ENCODE assay signal across 8 cellular contexts in the genomic region with DNA sequence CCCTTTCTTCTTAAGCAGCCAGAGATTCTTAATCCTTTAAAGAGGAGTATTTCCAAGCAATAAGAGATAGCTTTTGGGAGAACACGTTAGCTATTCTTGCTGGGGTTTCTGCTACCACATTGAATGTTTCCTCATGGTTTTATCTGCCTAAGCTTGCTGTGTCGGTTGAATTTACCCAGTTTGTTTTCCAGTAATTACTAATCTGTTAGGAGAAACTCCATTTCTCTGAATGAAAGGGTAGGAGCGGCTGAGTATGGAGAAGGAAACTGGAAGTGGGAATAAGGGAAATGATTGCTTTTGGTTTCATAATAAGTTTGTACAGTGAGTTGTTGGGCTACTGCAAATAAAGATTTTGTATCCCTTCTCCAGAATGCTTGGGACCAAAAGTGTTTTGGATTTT. TPM values are rescaled to one million over a fixed set of nuclear protein-coding genes. Genes with fewer than 3 reads are reported as not detected.
DNase-seq lines count a peak whose midpoint lies in the region; TF ChIP-seq lines count a peak whose summit lies in the region.

No MANE protein-coding gene starts in this region.

- TF ChIP-seq POLR2A in breast epithelium (IDR thresholded peaks at IDR 0.05) = no peak

- DNase-seq in AG04449 (ENCODE audit: low read depth, low spot score) = no peak
- no peak for DNase-seq in breast epithelium (ENCODE audit: low spot score in 2 of 2)
- no peak for DNase-seq in dedifferentiated amniotic fluid mesenchymal stem cell (ENCODE audit: extremely low spot score)
- DNase-seq in G401 (ENCODE audit: low spot score) = no peak
- no peak for DNase-seq in NCI-H2029 (lab: John Stamatoyannopoulos, UW)
- DNase-seq in NCI-H2196 (lab: John Stamatoyannopoulos, UW; ENCODE audit: unreplicated experiment) = no peak

- CTCF ChIA-PET in AG04449 (lab: Yijun Ruan, JAX) = interaction anchor here (0.6 to 7.3 kb wide), 14 partner anchors 8 to 609 kb away, joined by 3 to 160 read pairs (median 7); a partner anchor contains a TSS

- no peak for TF ChIP-seq CTCF in AG04449 (IDR thresholded peaks at IDR 0.05; ENCODE audit: insufficient read depth, low read length, missing control alignments)
- TF ChIP-seq CTCF in breast epithelium (IDR thresholded peaks at IDR 0.05) = no peak

- peaks cover 32% of the 10 kb centered on the region for H3K27me3 ChIP-seq in HUES64 (ENCODE audit: insufficient read depth, low read length)
- H3K27me3 ChIP-seq in breast epithelium = no peaks in the 10 kb centered on the region
- H3K27me3 ChIP-seq in muscle layer of duodenum (ENCODE audit: low read depth, low read length) = no peaks in the 10 kb centered on the region

- POLR2A ChIA-PET in AG04449 (lab: Yijun Ruan, JAX) = no interaction called here

- H3K36me3 ChIP-seq in HUES64 (ENCODE audit: insufficient read depth, low read length) (no peaks in the 10 kb centered on the region), breast epithelium (no peaks in the 10 kb centered on the region), muscle layer of duodenum (ENCODE audit: control insufficient read depth in 1 of 2, insufficient read depth in 2 of 2, low read length in 2 of 2) (no peaks in the 10 kb centered on the region)

- H3K27ac ChIP-seq in HUES64 (ENCODE audit: low read depth, low read length) (no peak overlapping the region), breast epithelium (peak overlapping the region; percentile 95 to 100), muscle layer of duodenum (ENCODE audit: low read length) (peak overlapping the region; percentile 90)

- intact Hi-C loops in breast epithelium (cut with DNase I; ENCODE audit: low total_unique reads) = loop anchor here (10.0 kb wide), 1 partner anchor 221 kb away; no protein-coding TSS in a partner anchor

- in situ Hi-C loops in G401 (cut with HindIII; ENCODE audit: low sequenced_read_pairs) = no loop called here

- no peak overlapping the region for H3K9ac ChIP-seq in HUES64 (ENCODE audit: low read depth, low read length)

- H3K9me3 ChIP-seq in HUES64 (ENCODE audit: insufficient read depth, low read depth, low read length) (no peaks in the 10 kb centered on the region), breast epithelium (no peaks in the 10 kb centered on the region), muscle layer of duodenum (ENCODE audit: control insufficient read depth in 1 of 2, low read length in 2 of 2) (no peaks in the 10 kb centered on the region)

- peak overlapping the region; percentile 80 for H3K4me3 ChIP-seq in AG04449 (ENCODE audit: low read depth, low read length)
- peak overlapping the region; percentile 67 for H3K4me3 ChIP-seq in HUES64 (ENCODE audit: low read length)
- peak overlapping the region; percentile 93 to 98 (median 96) for H3K4me3 ChIP-seq in breast epithelium
- peak overlapping the region; percentile 78 to 90 for H3K4me3 ChIP-seq in muscle layer of duodenum (ENCODE audit: low read depth in 1 of 2, low read length in 2 of 2)

- H3K4me1 ChIP-seq in HUES64 (ENCODE audit: insufficient read depth, low read length) (peaks cover 15% of the 10 kb centered on the region), breast epithelium (peaks cover 0 to 9% of the 10 kb centered on the region in 2 donors), muscle layer of duodenum (ENCODE audit: control insufficient read depth in 1 of 2, insufficient read depth in 2 of 2, low read length in 2 of 2) (peaks cover 16 to 25% of the 10 kb centered on the region in 2 donors)

- 54% methylated on average over 3 of the region's 3 CpGs for WGBS in HUES64

RNA-seq across cellular contexts. Expression of a gene that starts 1.2 kb away (rescaled TPM):
- 1.7 TPM for polyA plus RNA-seq in HUES64 (2013, experiment 1 of 2)
- 1.7 TPM for polyA plus RNA-seq in HUES64 (2013, experiment 2 of 2)
- total RNA-seq in breast epithelium = 10 to 100 TPM; 28.8 to 46.9 (median 35.4) TPM
- total RNA-seq in G401 (2014; rRNA removed; shearing (Covaris generic)) = 3.9 and 4.9 TPM in 2 replicates
